15 cellular contexts compared by ENCODE assay signal in the genomic region with DNA sequence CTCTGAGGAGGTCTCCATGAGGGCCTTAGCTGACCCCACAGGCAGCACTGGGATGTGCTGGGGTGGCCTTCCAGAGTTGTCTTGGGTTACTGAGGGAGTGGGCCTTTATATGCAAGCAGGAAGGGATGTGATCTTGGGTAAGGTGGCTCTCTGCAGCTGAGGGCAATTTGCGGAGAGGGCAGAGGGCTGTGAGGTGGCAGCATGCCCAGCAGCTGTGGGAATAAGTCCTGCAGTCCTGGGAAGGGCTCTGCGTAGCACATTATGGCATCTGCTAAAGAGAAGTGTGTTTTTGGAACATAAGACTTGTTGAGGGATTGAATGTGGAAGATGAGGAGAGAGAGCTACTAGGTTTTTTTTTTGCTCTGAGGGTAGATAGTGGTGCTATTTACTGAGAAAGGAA.
"Had no signal": no experiment of that assay in that cellular context is flagged by ENCODE, and none has a peak within 500 bp of the region (broad histone marks: within the 10 kb centered on the region; RNA-seq: fewer than 3 reads in every experiment).

No MANE protein-coding gene starts in this region.

- H3K27ac ChIP-seq: breast epithelium, suprapubic skin had no signal

- H3K9me3 ChIP-seq: breast epithelium, suprapubic skin had no signal

- H3K36me3 ChIP-seq: breast epithelium, suprapubic skin had no signal

- ATAC-seq: effector memory CD8-positive, alpha-beta T cell; right cardiac atrium had no signal

- H3K4me1 ChIP-seq: breast epithelium had no signal

- FAIRE-seq: frontal cortex, TTC549 had no signal

- H3K27me3 ChIP-seq: breast epithelium, suprapubic skin had no signal

- DNase-seq: activated B cell treated with CpG ODN at 0.5 μM for 24 hours; activated CD4-positive, alpha-beta T cell treated with anti-CD3 and anti-CD28 coated beads, Interleukin-2, amount 50 U/mL, for 4 hours; activated naive CD4-positive, alpha-beta T cell treated with Interleukin-2 at 50 U/mL for 16 hours; activated T-cell treated with anti-CD3 and anti-CD28 coated beads for 4 hours; cerebellar nuclear complex; dermis blood vessel endothelial cell; effector memory CD8-positive, alpha-beta T cell; kidney glomerular epithelial cell; mesendoderm; nephron progenitor cell; right cardiac atrium had no signal

- H3K4me3 ChIP-seq: breast epithelium, suprapubic skin had no signal
